Comparison of ENCODE assay signal across 18 cellular contexts in the genomic region with DNA sequence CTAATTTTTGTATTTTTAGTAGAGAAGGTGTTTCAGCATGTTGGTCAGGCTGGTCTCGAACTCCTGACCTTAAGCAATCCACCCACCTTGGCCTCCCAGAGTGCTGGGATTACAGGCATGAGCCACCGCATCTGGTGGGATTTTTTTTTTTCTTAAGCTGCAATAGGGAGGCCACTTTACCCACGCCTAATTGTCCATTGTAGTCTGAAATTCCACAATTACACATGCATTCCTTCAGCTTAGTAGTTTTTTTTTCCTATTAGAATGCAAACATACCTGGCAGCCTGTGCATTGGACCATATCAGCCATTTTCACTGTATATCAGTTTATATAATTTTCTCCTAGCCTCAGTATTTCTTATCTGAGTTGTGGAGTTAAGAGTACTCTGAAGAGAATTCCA.
"Had no signal": no experiment of that assay in that cellular context is flagged by ENCODE, and none has a peak within 500 bp of the region (broad histone marks: within the 10 kb centered on the region; RNA-seq: fewer than 3 reads in every experiment).

No MANE protein-coding gene starts in this region.

- H3K4me1 Mint-ChIP-seq: IgD-negative memory B cell had no signal

- H3K27ac ChIP-seq: Peyer's patch, SJCRH30 had no signal

- H3K36me3 ChIP-seq: Peyer's patch, SJCRH30 had no signal

- H3K9me3 ChIP-seq: Peyer's patch, SJCRH30 had no signal

- H3K4me3 ChIP-seq: Peyer's patch, SJCRH30 had no signal

- H3K4me1 ChIP-seq: Peyer's patch, SJCRH30 had no signal

- H3K36me3 Mint-ChIP-seq: IgD-negative memory B cell had no signal

- H3K4me3 Mint-ChIP-seq: IgD-negative memory B cell had no signal

- H3K9me3 Mint-ChIP-seq: IgD-negative memory B cell had no signal

- H3K27me3 ChIP-seq: Peyer's patch, SJCRH30 had no signal

- DNase-seq: KBM-7, MV-4-11, NCI-H1048, NCI-H1105, NCI-H1436 treated with DMSO at 0.1 percent for 48 hours, NCI-H1694, NCI-H187 treated with DMSO at 0.1 percent for 48 hours, NCI-H2029 treated with DMSO at 0.1 percent for 48 hours, NCI-H2227 treated with DMSO at 0.1 percent for 48 hours, NCI-H524 treated with DMSO at 0.1 percent for 48 hours, NCI-H774, Peyer's patch, SHP77 treated with DMSO at 0.1 percent for 48 hours had no signal

- ATAC-seq: HepG2, Right ventricle myocardium inferior, SK-N-SH treated with all-trans-retinoic acid at 6 μM for 48 hours had no signal

- H3K27ac Mint-ChIP-seq: IgD-negative memory B cell had no signal
